Comparison of ENCODE assay signal across 1 cellular context in genomic region chr9:117097761-117098160, GRCh38.
TF ChIP-seq lines count a peak whose summit lies in the region.

No MANE protein-coding gene starts in this region.

TF ChIP-seq in HepG2, 621 proteins besides CTCF, POLR2A, EP300 and RAD21:
- peak; percentile 74 for TF ChIP-seq CEBPB (IDR thresholded peaks at IDR 0.05; ENCODE audit: borderline replicate concordance, low read depth, low read length)
- TF ChIP-seq, protein P1, sequence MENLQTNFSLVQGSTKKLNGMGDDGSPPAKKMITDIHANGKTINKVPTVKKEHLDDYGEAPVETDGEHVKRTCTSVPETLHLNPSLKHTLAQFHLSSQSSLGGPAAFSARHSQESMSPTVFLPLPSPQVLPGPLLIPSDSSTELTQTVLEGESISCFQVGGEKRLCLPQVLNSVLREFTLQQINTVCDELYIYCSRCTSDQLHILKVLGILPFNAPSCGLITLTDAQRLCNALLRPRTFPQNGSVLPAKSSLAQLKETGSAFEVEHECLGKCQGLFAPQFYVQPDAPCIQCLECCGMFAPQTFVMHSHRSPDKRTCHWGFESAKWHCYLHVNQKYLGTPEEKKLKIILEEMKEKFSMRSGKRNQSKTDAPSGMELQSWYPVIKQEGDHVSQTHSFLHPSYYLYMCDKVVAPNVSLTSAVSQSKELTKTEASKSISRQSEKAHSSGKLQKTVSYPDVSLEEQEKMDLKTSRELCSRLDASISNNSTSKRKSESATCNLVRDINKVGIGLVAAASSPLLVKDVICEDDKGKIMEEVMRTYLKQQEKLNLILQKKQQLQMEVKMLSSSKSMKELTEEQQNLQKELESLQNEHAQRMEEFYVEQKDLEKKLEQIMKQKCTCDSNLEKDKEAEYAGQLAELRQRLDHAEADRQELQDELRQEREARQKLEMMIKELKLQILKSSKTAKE (CRISPR knock-in tag; IDR thresholded peaks at IDR 0.05; ENCODE audit: borderline replicate concordance): no peak
